Comparison of ENCODE assay signal across 10 cellular contexts in the genomic region with DNA sequence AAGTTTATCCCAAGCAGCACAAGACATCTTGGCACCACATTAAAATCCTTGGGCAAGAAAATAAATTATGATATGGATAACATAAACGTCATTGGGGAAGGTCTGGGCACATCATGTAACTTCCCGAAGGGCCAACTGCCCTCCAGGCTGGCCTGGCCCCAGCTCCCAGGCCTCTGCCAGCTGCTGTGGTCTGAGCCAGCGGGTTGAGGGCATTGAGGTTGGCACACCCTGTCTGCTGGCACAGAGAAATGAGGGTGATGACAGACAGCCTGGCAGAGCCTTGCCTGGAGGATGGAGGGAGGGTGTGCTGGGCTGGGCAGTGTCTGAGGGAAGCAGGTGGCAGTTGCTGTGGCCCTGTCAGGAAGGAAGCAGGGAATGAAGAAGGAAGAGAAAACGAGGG. TPM values are rescaled to one million over a fixed set of nuclear protein-coding genes. Genes with fewer than 3 reads are reported as not detected.
DNase-seq lines count a peak whose midpoint lies in the region; ATAC-seq and TF ChIP-seq lines count a peak whose summit lies in the region.
"Had no signal": no experiment of that assay in that cellular context is flagged by ENCODE, and none has a peak within 500 bp of the region (broad histone marks: within the 10 kb centered on the region; RNA-seq: fewer than 3 reads in every experiment).

No MANE protein-coding gene starts in this region.

- CTCF ChIA-PET in activated naive CD4-positive, alpha-beta T cell treated with anti-CD3 and anti-CD28 coated beads for 36 hours (lab: Charles Lee), result interaction anchor here (0.7 kb wide), 1 partner anchor 101 kb away, joined by 3 read pairs; no protein-coding TSS in a partner anchor

- no peaks in the 10 kb centered on the region for H3K9me3 ChIP-seq in osteoblast (ENCODE audit: low read depth, low read length)

- no peak for DNase-seq in activated naive CD4-positive, alpha-beta T cell treated with anti-CD3 and anti-CD28 coated beads for 36 hours
- no peak for DNase-seq in activated naive CD4-positive, alpha-beta T cell treated with anti-CD3 and anti-CD28 coated beads, Interleukin-2, amount 50 U/mL, for 72 hours (ENCODE audit: low spot score in 2 of 2)
- peak; percentile 88 for DNase-seq in Right ventricle myocardium superior
- DNase-seq in osteoblast (ENCODE audit: insufficient read length, low spot score, missing footprints), result no peak
- DNase-seq in NCI-H345 treated with DMSO at 0.1 percent for 48 hours (lab: John Stamatoyannopoulos, UW; ENCODE audit: unreplicated experiment), result no peak
- no peak for DNase-seq in NCI-H748 treated with DMSO at 0.1 percent for 48 hours (lab: John Stamatoyannopoulos, UW)
- DNase-seq in NCI-H1105 (lab: John Stamatoyannopoulos, UW), result no peak

- ATAC-seq in activated naive CD4-positive, alpha-beta T cell treated with anti-CD3 and anti-CD28 coated beads, Interleukin-2, amount 50 U/mL, for 72 hours, result no peak
- peak; percentile 86 for ATAC-seq in Right ventricle myocardium superior (ENCODE audit: poor library complexity)
- no peak for ATAC-seq in GM21619 (IDR thresholded peaks at IDR 0.05; ENCODE audit: unreplicated experiment)
- ATAC-seq: WTC11 had no signal

- no peak overlapping the region for H3K4me3 Mint-ChIP-seq in activated naive CD4-positive, alpha-beta T cell treated with anti-CD3 and anti-CD28 coated beads for 36 hours
- H3K4me3 Mint-ChIP-seq: activated naive CD8-positive, alpha-beta T cell; WTC11 had no signal

- no peak overlapping the region for H3K27ac ChIP-seq in osteoblast (ENCODE audit: low read depth, low read length)

- H3K4me1 Mint-ChIP-seq in activated naive CD4-positive, alpha-beta T cell treated with anti-CD3 and anti-CD28 coated beads for 36 hours (ENCODE audit: low read depth), result peaks cover 10% of the 10 kb centered on the region

- TF ChIP-seq CTCF in osteoblast (IDR thresholded peaks at IDR 0.05; ENCODE audit: extremely low read depth, low read depth, low read length), result no peak

- H2AFZ ChIP-seq in osteoblast (ENCODE audit: low read length), result peak overlapping the region; percentile 8

- no peaks in the 10 kb centered on the region for H3K36me3 ChIP-seq in osteoblast (ENCODE audit: insufficient read depth, low read length)

- H3K4me1 ChIP-seq in osteoblast (ENCODE audit: insufficient read depth, low read length), result peaks cover 14% of the 10 kb centered on the region

- intact Hi-C loops in activated naive CD4-positive, alpha-beta T cell treated with anti-CD3 and anti-CD28 coated beads for 36 hours (cut with micrococcal nuclease), result no loop called here
- intact Hi-C loops in Right ventricle myocardium superior (cut with DNase I), result loop anchor here (10.0 kb wide), 1 partner anchor 103 kb away; the partner anchor contains the start of gene CAPN7

- H3K9me3 Mint-ChIP-seq in activated naive CD4-positive, alpha-beta T cell treated with anti-CD3 and anti-CD28 coated beads for 36 hours, result no peaks in the 10 kb centered on the region
- H3K9me3 Mint-ChIP-seq in activated naive CD4-positive, alpha-beta T cell treated with anti-CD3 and anti-CD28 coated beads, Interleukin-2, amount 50 U/mL, for 72 hours, result no peaks in the 10 kb centered on the region
- H3K9me3 Mint-ChIP-seq: WTC11 had no signal

- no peaks in the 10 kb centered on the region for H3K27me3 Mint-ChIP-seq in activated naive CD4-positive, alpha-beta T cell treated with anti-CD3 and anti-CD28 coated beads for 36 hours (ENCODE audit: low read depth)

- no peaks in the 10 kb centered on the region for H3K27me3 ChIP-seq in osteoblast (ENCODE audit: insufficient read depth, low read length)

- H3K4me3 ChIP-seq in osteoblast (ENCODE audit: insufficient read depth, low read length), result no peak overlapping the region

- H3K36me3 Mint-ChIP-seq in activated naive CD4-positive, alpha-beta T cell treated with anti-CD3 and anti-CD28 coated beads for 36 hours (ENCODE audit: low read depth), result peaks cover 4% of the 10 kb centered on the region
- peaks cover 16 to 17% of the 10 kb centered on the region in 2 donors for H3K36me3 Mint-ChIP-seq in activated naive CD4-positive, alpha-beta T cell treated with anti-CD3 and anti-CD28 coated beads, Interleukin-2, amount 50 U/mL, for 72 hours
- H3K36me3 Mint-ChIP-seq: activated naive CD8-positive, alpha-beta T cell; WTC11 had no signal

- no peaks in the 10 kb centered on the region for H4K20me1 ChIP-seq in osteoblast (ENCODE audit: insufficient read depth, low read length)

- peaks cover 17% of the 10 kb centered on the region for H3K79me2 ChIP-seq in osteoblast (ENCODE audit: insufficient read depth, low read length)

- no peak overlapping the region for H3K4me2 ChIP-seq in osteoblast (ENCODE audit: insufficient read depth, low read length)

- H3K27ac Mint-ChIP-seq in activated naive CD4-positive, alpha-beta T cell treated with anti-CD3 and anti-CD28 coated beads for 36 hours, result peak overlapping the region; percentile 71
- H3K27ac Mint-ChIP-seq in activated naive CD4-positive, alpha-beta T cell treated with anti-CD3 and anti-CD28 coated beads, Interleukin-2, amount 50 U/mL, for 72 hours, result no peak overlapping the region
- H3K27ac Mint-ChIP-seq: activated naive CD8-positive, alpha-beta T cell; WTC11 had no signal

RNA-seq across cellular contexts. Expression of gene RBSN, which starts 3.3 kb away (rescaled TPM):
- 10 to 100 TPM; 15.3 to 15.8 TPM for total RNA-seq in activated naive CD4-positive, alpha-beta T cell treated with anti-CD3 and anti-CD28 coated beads for 36 hours
- 10 to 100 TPM; 14.2 to 14.5 TPM for total RNA-seq in activated naive CD4-positive, alpha-beta T cell treated with anti-CD3 and anti-CD28 coated beads, Interleukin-2, amount 50 U/mL, for 72 hours
- 17.1 TPM for total RNA-seq in Right ventricle myocardium superior
- total RNA-seq in osteoblast, result 23.9 TPM in 2 replicates

RNA-seq across cellular contexts. Expression of gene MRPS25, which starts 37.1 kb away (rescaled TPM):
- 10 to 100 TPM; 55.0 to 57.5 TPM for total RNA-seq in activated naive CD4-positive, alpha-beta T cell treated with anti-CD3 and anti-CD28 coated beads for 36 hours
- total RNA-seq in activated naive CD4-positive, alpha-beta T cell treated with anti-CD3 and anti-CD28 coated beads, Interleukin-2, amount 50 U/mL, for 72 hours, result 10 to 100 TPM; 47.2 to 78.9 TPM
- 152 TPM for total RNA-seq in Right ventricle myocardium superior
- total RNA-seq in osteoblast, result 11.2 and 14.4 TPM in 2 replicates
